ENCODE assay signal across 1 cellular context in genomic region chr4:154465085-154465484, GRCh38.
TF ChIP-seq lines count a peak whose summit lies in the region.

No MANE protein-coding gene starts in this region.

TF ChIP-seq in K562, 482 proteins besides CTCF, POLR2A, EP300 and RAD21 (continued from another document and continues in another):
- TF ChIP-seq ETS1 (conservative IDR thresholded peaks at IDR 0.05; ENCODE audit: control insufficient read depth, low read depth, low read length), result no peak
- no peak for TF ChIP-seq KLF10 (CRISPR knock-in tag; IDR thresholded peaks at IDR 0.05)
- TF ChIP-seq ZNF175 (CRISPR knock-in tag; IDR thresholded peaks at IDR 0.05; ENCODE audit: low read depth), result no peak
- no peak for TF ChIP-seq ZFP91 (CRISPR knock-in tag; IDR thresholded peaks at IDR 0.05)
- no peak for TF ChIP-seq ZNF584 (CRISPR knock-in tag; IDR thresholded peaks at IDR 0.05; ENCODE audit: low read depth)
- TF ChIP-seq ZNF740 (CRISPR knock-in tag; IDR thresholded peaks at IDR 0.05), result no peak
- TF ChIP-seq ZNF740 (tag; IDR thresholded peaks at IDR 0.05), result 0 out of 4 replicates have a peak, but pooled peaks of 1 of the 2 experiments have one; percentile 40
- no peak for TF ChIP-seq CEBPZ (IDR thresholded peaks at IDR 0.05; ENCODE audit: borderline replicate concordance, low read depth, low read length)
- no peak for TF ChIP-seq ARID4B (CRISPR knock-in tag; IDR thresholded peaks at IDR 0.05)
- no peak for TF ChIP-seq ZZZ3 (IDR thresholded peaks at IDR 0.05)
- TF ChIP-seq RERE (CRISPR knock-in tag; IDR thresholded peaks at IDR 0.05; ENCODE audit: borderline replicate concordance), result no peak
- no peak for TF ChIP-seq ZNF699 (CRISPR knock-in tag; IDR thresholded peaks at IDR 0.05; ENCODE audit: insufficient replicate concordance)
- TF ChIP-seq ETS2 (tag; IDR thresholded peaks at IDR 0.05; ENCODE audit: borderline replicate concordance, poor library complexity, severe bottlenecking), result no peak
- no peak for TF ChIP-seq ASH1L (IDR thresholded peaks at IDR 0.05; ENCODE audit: borderline replicate concordance, low read depth, partially characterized antibody)
- no peak for TF ChIP-seq TBP (optimal IDR thresholded peaks at IDR 0.05; ENCODE audit: low read depth, low read length)
- no peak for TF ChIP-seq ARNT (IDR thresholded peaks at IDR 0.05)
- TF ChIP-seq NCOA4 (IDR thresholded peaks at IDR 0.05; ENCODE audit: partially characterized antibody), result no peak
- no peak for TF ChIP-seq TAF9B (IDR thresholded peaks at IDR 0.05; ENCODE audit: partially characterized antibody)
- no peak for TF ChIP-seq IRF1 (CRISPR knock-in tag; IDR thresholded peaks at IDR 0.05; ENCODE audit: borderline replicate concordance)
- TF ChIP-seq TRIM25 (IDR thresholded peaks at IDR 0.05; ENCODE audit: borderline replicate concordance), result no peak
- TF ChIP-seq ZNF778 (CRISPR knock-in tag; IDR thresholded peaks at IDR 0.05), result no peak
- no peak for TF ChIP-seq MTA3 (IDR thresholded peaks at IDR 0.05; ENCODE audit: borderline replicate concordance)
- no peak for TF ChIP-seq C11orf30 (IDR thresholded peaks at IDR 0.05; ENCODE audit: low read depth)
- TF ChIP-seq E2F5 (CRISPR knock-in tag; IDR thresholded peaks at IDR 0.05), result no peak
- no peak for TF ChIP-seq CC2D1A (IDR thresholded peaks at IDR 0.05)
- no peak for TF ChIP-seq THRA (IDR thresholded peaks at IDR 0.05)
- TF ChIP-seq ZNF133 (CRISPR knock-in tag; IDR thresholded peaks at IDR 0.05), result no peak
- TF ChIP-seq ARID1B (IDR thresholded peaks at IDR 0.05), result no peak
- TF ChIP-seq ZNF79 (CRISPR knock-in tag; IDR thresholded peaks at IDR 0.05; ENCODE audit: low read depth), result no peak
- TF ChIP-seq ZBTB17 (CRISPR knock-in tag; IDR thresholded peaks at IDR 0.05), result no peak
- TF ChIP-seq ZNF644 (tag; IDR thresholded peaks at IDR 0.05; ENCODE audit: low read depth), result no peak
- TF ChIP-seq NFYB (IDR thresholded peaks at IDR 0.05; ENCODE audit: extremely low read depth, insufficient read length), result no peak
- TF ChIP-seq ZNF551 (CRISPR knock-in tag; IDR thresholded peaks at IDR 0.05), result no peak
